Comparison of ENCODE assay signal across 10 cellular contexts in genomic region chr5:1134478-1134877, GRCh38. TPM values are rescaled to one million over a fixed set of nuclear protein-coding genes. Genes with fewer than 3 reads are reported as not detected.
DNase-seq lines count a peak whose midpoint lies in the region; ATAC-seq lines count a peak whose summit lies in the region.
"Had no signal": no experiment of that assay in that cellular context is flagged by ENCODE, and none has a peak within 500 bp of the region (broad histone marks: within the 10 kb centered on the region; RNA-seq: fewer than 3 reads in every experiment).

No MANE protein-coding gene starts in this region.

- no peak overlapping the region for H3K18ac ChIP-seq in neuronal stem cell (ENCODE audit: low read length)

- H3K4ac ChIP-seq in neuronal stem cell (ENCODE audit: low read length), result no peak overlapping the region

- CTCF ChIA-PET in naive thymus-derived CD4-positive, alpha-beta T cell (lab: Charles Lee), result no interaction called here

- H3K27ac Mint-ChIP-seq in naive thymus-derived CD4-positive, alpha-beta T cell, result no peak overlapping the region
- H3K27ac Mint-ChIP-seq: activated T-helper 2 cell treated with anti-CD3 and anti-CD28 coated beads, Interferon-gamma antibody, Interleukin-2, Interleukin-4, amounts not matched to agents 10 μg/mL and 5 μg/mL and 100 μg/mL, durations not matched to agents 14 hours and 24 hours and 36 hours had no signal

- no peak overlapping the region for H3K4me3 Mint-ChIP-seq in naive thymus-derived CD4-positive, alpha-beta T cell
- H3K4me3 Mint-ChIP-seq: neural crest cell had no signal

- no peak overlapping the region for H2AFZ ChIP-seq in neuronal stem cell (ENCODE audit: low read length)
- H2AFZ ChIP-seq: PC-9 had no signal

- no peak overlapping the region for H3K4me3 ChIP-seq in naive thymus-derived CD4-positive, alpha-beta T cell (ENCODE audit: low read length)
- H3K4me3 ChIP-seq in neuronal stem cell (ENCODE audit: low read length in 2 of 2), result no peak overlapping the region
- H3K4me3 ChIP-seq: PC-9 had no signal

- H3K4me1 ChIP-seq in naive thymus-derived CD4-positive, alpha-beta T cell (ENCODE audit: control insufficient read depth in 2 of 2, insufficient read depth in 2 of 2, low read length in 2 of 2), result no peaks in the 10 kb centered on the region
- peaks cover 5 to 7% of the 10 kb centered on the region in 2 donors for H3K4me1 ChIP-seq in neuronal stem cell (ENCODE audit: control insufficient read depth in 2 of 2, insufficient read depth in 1 of 2, low read depth in 1 of 2, low read length in 2 of 2)

- no CpG with 5 or more reads among the region's 14 CpGs for WGBS in neuronal stem cell (ENCODE audit: extremely low coverage in 2 of 2, insufficient read length in 2 of 2, insufficient replicate concordance in 1 of 2), 2 donors

- peak; percentile 65 for ATAC-seq in GM18861 (IDR thresholded peaks at IDR 0.05; ENCODE audit: unreplicated experiment)
- peak; percentile 62 for ATAC-seq in HG02642 (IDR thresholded peaks at IDR 0.05; ENCODE audit: poor library complexity, unreplicated experiment)
- ATAC-seq in naive thymus-derived CD4-positive, alpha-beta T cell, result peak; percentile 58
- no peak for ATAC-seq in HG02623 (IDR thresholded peaks at IDR 0.05; ENCODE audit: unreplicated experiment)

- peak; percentile 98 for DNase-seq in NOMO-1 treated with DMSO at 0.1 percent for 48 hours (lab: John Stamatoyannopoulos, UW; ENCODE audit: unreplicated experiment)
- no peak for DNase-seq in naive thymus-derived CD4-positive, alpha-beta T cell
- no peak for DNase-seq in cerebellar cortex (ENCODE audit: low spot score)
- no peak for DNase-seq in neuronal stem cell (ENCODE audit: low spot score)
- DNase-seq: PC-9 had no signal

- no peak overlapping the region for H2BK5ac ChIP-seq in neuronal stem cell (ENCODE audit: low read length)

- H3K36me3 ChIP-seq in naive thymus-derived CD4-positive, alpha-beta T cell (ENCODE audit: control insufficient read depth in 2 of 3, insufficient read depth in 3 of 3, low read length in 3 of 3), result no peaks in the 10 kb centered on the region
- no peaks in the 10 kb centered on the region for H3K36me3 ChIP-seq in neuronal stem cell (replicated peaks in 1 of 2; ENCODE audit: control insufficient read depth in 2 of 2, insufficient read depth in 2 of 2, low read length in 2 of 2)

- no peak overlapping the region for H2AK5ac ChIP-seq in neuronal stem cell (ENCODE audit: low read depth, low read length)

- H3K9me3 Mint-ChIP-seq in naive thymus-derived CD4-positive, alpha-beta T cell, result peaks cover 0 to 9% (median 0%) of the 10 kb centered on the region in 11 donors
- H3K9me3 Mint-ChIP-seq: activated T-helper 2 cell treated with anti-CD3 and anti-CD28 coated beads, Interferon-gamma antibody, Interleukin-2, Interleukin-4, amounts not matched to agents 10 μg/mL and 5 μg/mL and 100 μg/mL, durations not matched to agents 14 hours and 24 hours and 36 hours; neural crest cell had no signal

- no peaks in the 10 kb centered on the region for H3K27me3 ChIP-seq in naive thymus-derived CD4-positive, alpha-beta T cell (ENCODE audit: control insufficient read depth in 2 of 2, insufficient read depth in 2 of 2, low read length in 2 of 2)
- peaks cover 0 to 11% (median 0%) of the 10 kb centered on the region in 3 experiments for H3K27me3 ChIP-seq in neuronal stem cell (ENCODE audit: control insufficient read depth in 3 of 3, insufficient read depth in 3 of 3, low read depth in 1 of 3, low read length in 3 of 3)

- no peak overlapping the region for H3K9ac ChIP-seq in neuronal stem cell (ENCODE audit: low read depth, low read length, poor library complexity)

- H2BK120ac ChIP-seq in neuronal stem cell (ENCODE audit: low read depth, low read length), result no peak overlapping the region

- H3K79me1 ChIP-seq in neuronal stem cell (ENCODE audit: low read depth, low read length), result no peaks in the 10 kb centered on the region

- no peak overlapping the region for H2BK12ac ChIP-seq in neuronal stem cell (ENCODE audit: low read length)

- peaks cover 0 to 4% (median 0%) of the 10 kb centered on the region in 5 donors for H3K27me3 Mint-ChIP-seq in naive thymus-derived CD4-positive, alpha-beta T cell

- intact Hi-C loops in naive thymus-derived CD4-positive, alpha-beta T cell (cut with micrococcal nuclease), result no loop called here

- peaks cover 0 to 12% (median 0%) of the 10 kb centered on the region in 7 donors for H3K4me1 Mint-ChIP-seq in naive thymus-derived CD4-positive, alpha-beta T cell

- H3K27ac ChIP-seq in naive thymus-derived CD4-positive, alpha-beta T cell (ENCODE audit: low read depth, low read length), result no peak overlapping the region
- H3K27ac ChIP-seq in neuronal stem cell (replicated peaks; ENCODE audit: low read length), result no peak overlapping the region
- H3K27ac ChIP-seq: PC-9 had no signal

- H3K14ac ChIP-seq in neuronal stem cell (ENCODE audit: low read length), result no peak overlapping the region

- no peak overlapping the region for H3K4me2 ChIP-seq in neuronal stem cell (ENCODE audit: insufficient read depth, low read length, poor library complexity, severe bottlenecking)
- H3K4me2 ChIP-seq: PC-9 had no signal

- POLR2A ChIA-PET in naive thymus-derived CD4-positive, alpha-beta T cell (lab: Charles Lee), result no interaction called here

- no peak overlapping the region for H4K8ac ChIP-seq in neuronal stem cell (ENCODE audit: low read depth, low read length)

- peaks cover 0 to 2% (median 0%) of the 10 kb centered on the region in 5 donors for H3K36me3 Mint-ChIP-seq in naive thymus-derived CD4-positive, alpha-beta T cell

- H3K23ac ChIP-seq in neuronal stem cell (ENCODE audit: low read depth, low read length, poor library complexity), result no peak overlapping the region

- no peak overlapping the region for H4K91ac ChIP-seq in neuronal stem cell (ENCODE audit: low read depth, low read length, poor library complexity)

- H3K9me3 ChIP-seq in naive thymus-derived CD4-positive, alpha-beta T cell (ENCODE audit: control insufficient read depth in 2 of 3, low read length in 3 of 3), result no peaks in the 10 kb centered on the region
- H3K9me3 ChIP-seq in neuronal stem cell (replicated peaks in 1 of 2; ENCODE audit: control insufficient read depth in 2 of 2, insufficient read depth in 1 of 2, low read depth in 1 of 2, low read length in 2 of 2), result peaks cover 0 to 1% of the 10 kb centered on the region in 2 donors

- H2BK15ac ChIP-seq in neuronal stem cell (ENCODE audit: low read length), result no peak overlapping the region

RNA-seq across cellular contexts. Expression of gene SLC12A7, which starts 22.6 kb away (rescaled TPM):
- total RNA-seq in naive thymus-derived CD4-positive, alpha-beta T cell, result 100 to 1,000 TPM in 1 of 5 experiments, 10 to 100 TPM in 4; 45.3 to 101 (median 64.5) TPM
- polyA plus RNA-seq in naive thymus-derived CD4-positive, alpha-beta T cell, result 10 to 100 TPM in 1 of 2 donors, 1 to 10 TPM in 1; 6.4 to 30.5 TPM
- 25.7 TPM for polyA plus RNA-seq in neuronal stem cell (2013, experiment 1 of 2)
- polyA plus RNA-seq in neuronal stem cell (2013, experiment 2 of 2), result 25.0 TPM
